9 cellular contexts compared by ENCODE assay signal in the genomic region with DNA sequence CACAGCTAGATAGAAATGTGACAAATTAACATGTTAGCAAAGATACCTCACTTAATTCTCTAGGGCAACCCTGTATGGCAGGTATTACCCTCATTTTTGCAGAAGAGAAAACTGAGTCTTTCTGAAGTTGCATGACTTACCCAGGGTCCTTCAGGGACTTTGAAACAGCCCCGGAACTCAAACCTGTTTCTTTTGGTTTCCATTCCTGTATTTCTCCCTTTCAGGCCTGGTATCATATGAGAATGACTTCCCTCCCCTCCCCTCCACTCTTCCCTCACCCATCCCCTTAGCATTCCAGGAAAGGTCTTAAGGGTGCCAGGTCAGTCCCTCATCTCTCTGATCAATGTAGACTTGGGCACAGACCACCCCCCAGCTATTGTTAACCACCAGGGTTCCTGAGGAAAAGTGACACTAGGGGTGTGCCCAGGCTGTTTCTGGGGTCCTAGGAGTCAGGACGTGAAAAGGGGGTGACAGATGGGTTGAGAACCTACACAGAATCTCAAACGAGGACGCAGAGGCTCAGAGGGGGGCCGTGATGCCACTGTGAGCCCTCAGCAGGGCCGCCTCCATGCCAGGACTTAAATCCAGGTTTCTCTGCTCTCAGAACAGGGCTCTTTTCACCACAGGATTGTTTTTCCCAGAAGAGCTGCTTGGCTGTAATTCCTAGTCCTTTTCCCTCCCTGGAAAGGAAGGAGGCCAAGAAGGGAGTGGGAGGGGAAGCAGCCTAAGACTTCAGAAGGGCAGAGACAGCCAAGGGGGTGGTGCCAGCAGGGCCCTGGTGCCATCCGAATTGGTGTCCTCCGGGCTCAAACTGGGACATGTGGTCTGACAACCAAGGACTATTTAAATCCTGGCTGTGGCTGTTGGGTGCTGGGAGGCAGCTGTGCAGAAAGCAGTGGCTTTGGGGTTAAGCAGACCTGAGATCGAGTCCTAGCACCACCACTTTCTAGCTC. TPM values are rescaled to one million over a fixed set of nuclear protein-coding genes. Genes with fewer than 3 reads are reported as not detected.
DNase-seq lines count a peak whose midpoint lies in the region; ATAC-seq and TF ChIP-seq lines count a peak whose summit lies in the region.
"Had no signal": no experiment of that assay in that cellular context is flagged by ENCODE, and none has a peak within 500 bp of the region (broad histone marks: within the 10 kb centered on the region; RNA-seq: fewer than 3 reads in every experiment).

No MANE protein-coding gene starts in this region.

- no peak for TF ChIP-seq POLR2A in breast epithelium (IDR thresholded peaks at IDR 0.05)
- TF ChIP-seq POLR2A in uterus (IDR thresholded peaks at IDR 0.05): no peak

- POLR2A ChIA-PET in MCF 10A (lab: Yijun Ruan, JAX): interaction anchor here (0.8 to 3.0 kb wide), 3 partner anchors 28 to 110 kb away, joined by 3 to 26 read pairs (median 13); no protein-coding TSS in a partner anchor

- no peak overlapping the region for H3K27ac Mint-ChIP-seq in MCF 10A (ENCODE audit: low read depth, unreplicated experiment)
- no peak overlapping the region for H3K27ac Mint-ChIP-seq in central memory CD8-positive, alpha-beta T cell (ENCODE audit: low read depth)

- peaks cover 14% of the 10 kb centered on the region for H3K4me1 Mint-ChIP-seq in MCF 10A (ENCODE audit: insufficient read depth, unreplicated experiment)
- peaks cover 19% of the 10 kb centered on the region for H3K4me1 Mint-ChIP-seq in central memory CD8-positive, alpha-beta T cell

- H3K27ac ChIP-seq in breast epithelium (peak overlapping the region; percentile 99 to 100), uterus (peak overlapping the region; percentile 97 to 98)

- H3K4me3 ChIP-seq in breast epithelium (peak overlapping the region in 1 of 3 donors; percentile 39), uterus (no peak overlapping the region)

- no peak for TF ChIP-seq CTCF in breast epithelium (IDR thresholded peaks at IDR 0.05)
- no peak for TF ChIP-seq CTCF in MCF 10A (IDR thresholded peaks at IDR 0.05; ENCODE audit: unreplicated experiment)
- no peak for TF ChIP-seq CTCF in uterus (IDR thresholded peaks at IDR 0.05)

- H3K4me1 ChIP-seq in breast epithelium: peaks cover 7 to 12% of the 10 kb centered on the region in 2 donors
- peaks cover 9 to 16% of the 10 kb centered on the region in 2 donors for H3K4me1 ChIP-seq in uterus

- H3K27me3 ChIP-seq in breast epithelium: no peaks in the 10 kb centered on the region
- no peaks in the 10 kb centered on the region for H3K27me3 ChIP-seq in uterus

- no peaks in the 10 kb centered on the region for H3K36me3 Mint-ChIP-seq in MCF 10A (ENCODE audit: insufficient read depth, unreplicated experiment)
- H3K36me3 Mint-ChIP-seq in central memory CD8-positive, alpha-beta T cell (ENCODE audit: insufficient read depth): peaks cover 16% of the 10 kb centered on the region

- H3K9me3 Mint-ChIP-seq in MCF 10A (ENCODE audit: unreplicated experiment): no peaks in the 10 kb centered on the region
- H3K9me3 Mint-ChIP-seq in central memory CD8-positive, alpha-beta T cell: no peaks in the 10 kb centered on the region

- ATAC-seq in central memory CD8-positive, alpha-beta T cell (replicated peaks; ENCODE audit: extremely low read depth, poor library complexity, severe bottlenecking): no peak
- ATAC-seq in esophagus mucosa: no peak

- H3K27me3 Mint-ChIP-seq in MCF 10A (ENCODE audit: insufficient read depth, unreplicated experiment): no peaks in the 10 kb centered on the region
- H3K27me3 Mint-ChIP-seq in central memory CD8-positive, alpha-beta T cell: peaks cover 7% of the 10 kb centered on the region

- H3K4me3 Mint-ChIP-seq in MCF 10A (ENCODE audit: unreplicated experiment): no peak overlapping the region
- H3K4me3 Mint-ChIP-seq in central memory CD8-positive, alpha-beta T cell: peak overlapping the region; percentile 37

- CTCF ChIA-PET in MCF 10A (lab: Yijun Ruan, JAX): interaction anchor here (0.6 to 0.7 kb wide), 2 partner anchors 129 to 192 kb away, joined by 3 read pairs; no protein-coding TSS in a partner anchor

- H3K36me3 ChIP-seq in breast epithelium: no peaks in the 10 kb centered on the region
- H3K36me3 ChIP-seq in uterus: no peaks in the 10 kb centered on the region

- BruUV-seq in MCF 10A (replicated peaks; lab: Mats Ljungman, UMichigan): no TSS peak

- DNase-seq in breast epithelium (ENCODE audit: low spot score in 2 of 2): peak; percentile 72 to 79
- no peak for DNase-seq in MCF 10A (ENCODE audit: unreplicated experiment)
- DNase-seq in central memory CD8-positive, alpha-beta T cell (ENCODE audit: low spot score in 2 of 2): no peak
- peak; percentile 70 for DNase-seq in midbrain (lab: John Stamatoyannopoulos, UW)
- peak; percentile 62 to 68 for DNase-seq in uterus
- no peak for DNase-seq in T-helper 1 cell
- no peak for DNase-seq in activated CD4-positive, alpha-beta T cell treated with anti-CD3 and anti-CD28 coated beads, Interleukin-2, amount 50 U/mL, for 48 hours
- DNase-seq: DMS79 had no signal

- no peaks in the 10 kb centered on the region for H3K9me3 ChIP-seq in breast epithelium
- no peaks in the 10 kb centered on the region for H3K9me3 ChIP-seq in uterus

- intact Hi-C loops in breast epithelium (cut with DNase I; ENCODE audit: low total_unique reads) (no loop called here), MCF 10A (cut with micrococcal nuclease) (loop anchor here (5.0 kb wide), 1 partner anchor 65 kb away; no protein-coding TSS in a partner anchor), uterus (cut with DNase I; ENCODE audit: low total_unique reads) (no loop called here)

RNA-seq across cellular contexts. Expression of gene WASF2, which starts 2.1 kb away (rescaled TPM):
- total RNA-seq in breast epithelium (10 to 100 TPM; 41.6 to 93.5 (median 43.2) TPM), MCF 10A (2022) (131 and 154 TPM in 2 replicates), uterus (100 to 1,000 TPM in 1 of 4 donors, 10 to 100 TPM in 3; 27.2 to 178 (median 41.1) TPM), esophagus mucosa (169 TPM)

Comparison
In these comparisons a context has a peak if more than half of its experiments do, and no peak if none do; other contexts are left out.
1. DNase-seq: peak in breast epithelium (2 of 2), midbrain (single experiment) and uterus (2 of 2); none in MCF 10A (single experiment), central memory CD8-positive, alpha-beta T cell (0 of 2), T-helper 1 cell (0 of 5) and activated CD4-positive, alpha-beta T cell treated with anti-CD3 and anti-CD28 coated beads, Interleukin-2, amount 50 U/mL, for 48 hours (0 of 2).